ENCODE assay signal across 8 cellular contexts in genomic region chr1:10378071-10378841, GRCh38. TPM values are rescaled to one million over a fixed set of nuclear protein-coding genes. Genes with fewer than 3 reads are reported as not detected.
DNase-seq lines count a peak whose midpoint lies in the region; ATAC-seq and TF ChIP-seq lines count a peak whose summit lies in the region.

No MANE protein-coding gene starts in this region.

- H3K9me3 ChIP-seq in IMR-90 (ENCODE audit: control insufficient read depth, insufficient read depth, low read length), result no peaks in the 10 kb centered on the region
- H3K9me3 ChIP-seq in right cardiac atrium (ENCODE audit: control insufficient read depth, low read length), result no peaks in the 10 kb centered on the region
- H3K9me3 ChIP-seq in stomach, result no peaks in the 10 kb centered on the region

- H3K4me3 ChIP-seq in IMR-90 (ENCODE audit: insufficient read depth, low read depth, low read length), result no peak overlapping the region
- no peak overlapping the region for H3K4me3 ChIP-seq in right cardiac atrium (ENCODE audit: low read length)
- no peak overlapping the region for H3K4me3 ChIP-seq in stomach

- in situ Hi-C loops in IMR-90 (cut with MboI; ENCODE audit: low sequenced_read_pairs), result loop anchor here (5.0 kb wide), 2 partner anchors 39 to 114 kb away; no protein-coding TSS in a partner anchor

- peak overlapping the region; percentile 40 for H2AFZ ChIP-seq in IMR-90 (replicated peaks; ENCODE audit: low read length, poor library complexity)

- H4K5ac ChIP-seq in IMR-90 (ENCODE audit: low read depth, low read length), result peak overlapping the region; percentile 59

- CTCF ChIA-PET in IMR-90 (lab: Yijun Ruan, JAX), result interaction anchor here (0.7 to 0.9 kb wide), 3 partner anchors 20 to 172 kb away, joined by 3 to 4 read pairs (median 3); partner anchors contain the start of genes CENPS and PGD

- H4K20me1 ChIP-seq in IMR-90 (ENCODE audit: insufficient read depth, low read length), result no peaks in the 10 kb centered on the region

- peaks cover 14% of the 10 kb centered on the region for H3K36me3 ChIP-seq in IMR-90 (ENCODE audit: control insufficient read depth, insufficient read depth, low read length)
- H3K36me3 ChIP-seq in stomach, result peaks cover 29 to 68% (median 55%) of the 10 kb centered on the region in 4 donors

- no peak overlapping the region for H3K4me2 ChIP-seq in IMR-90 (ENCODE audit: low read depth, low read length)

- peak overlapping the region; percentile 73 for H3K27ac ChIP-seq in IMR-90 (ENCODE audit: insufficient read depth, low read length)
- H3K27ac ChIP-seq in right cardiac atrium (ENCODE audit: low read length), result no peak overlapping the region
- H3K27ac ChIP-seq in stomach, result peak overlapping the region in 3 of 5 donors; percentile 68 to 76 (median 73)

- peaks cover 3% of the 10 kb centered on the region; the same call in 1 of the 2 replicates for H3K9me1 ChIP-seq in IMR-90 (ENCODE audit: insufficient read depth, low read length)

- peak overlapping the region; percentile 11 for H3K23ac ChIP-seq in IMR-90 (ENCODE audit: low read depth, low read length)

- peak overlapping the region; percentile 26; the same call in 1 of the 2 replicates for H3K18ac ChIP-seq in IMR-90 (ENCODE audit: low read depth, low read length)

- no peak for TF ChIP-seq POLR2A in IMR-90 (IDR thresholded peaks at IDR 0.05; ENCODE audit: low read depth, low read length)
- TF ChIP-seq POLR2A in stomach (IDR thresholded peaks at IDR 0.05), result no peak

- peak overlapping the region; percentile 48 for H2AK9ac ChIP-seq in IMR-90 (replicated peaks; ENCODE audit: low read depth, low read length, poor library complexity)

- peak overlapping the region; percentile 16 for H3K14ac ChIP-seq in IMR-90 (replicated peaks; ENCODE audit: low read depth, low read length)

- TF ChIP-seq EP300 in stomach (IDR thresholded peaks at IDR 0.05), result no peak

- peak; percentile 95 for DNase-seq in IMR-90
- DNase-seq in amniotic epithelial cell (ENCODE audit: low read depth), result peak; percentile 99
- DNase-seq in right cardiac atrium, result peak; percentile 49 to 70 (median 61)
- DNase-seq in stomach, result peak; percentile 30
- no peak for DNase-seq in inferior parietal cortex (ENCODE audit: extremely low spot score)
- DNase-seq in GM19240 (ENCODE audit: insufficient read length, low spot score), result no peak
- DNase-seq in NCI-H1417 (lab: John Stamatoyannopoulos, UW), result no peak
- no peak for DNase-seq in AG08395 (ENCODE audit: low spot score)

- peaks cover 6% of the 10 kb centered on the region for H3K4me1 ChIP-seq in IMR-90 (ENCODE audit: control insufficient read depth, insufficient read depth, low read length)
- H3K4me1 ChIP-seq in right cardiac atrium (ENCODE audit: control insufficient read depth, insufficient read depth, low read length), result peaks cover 4% of the 10 kb centered on the region
- H3K4me1 ChIP-seq in stomach, result peaks cover 0 to 16% (median 2%) of the 10 kb centered on the region in 4 donors

- no peak for TF ChIP-seq CTCF in IMR-90 (conservative IDR thresholded peaks at IDR 0.05; ENCODE audit: low read depth, low read length)
- TF ChIP-seq CTCF in stomach (IDR thresholded peaks at IDR 0.05), result no peak

- H3K9ac ChIP-seq in IMR-90 (ENCODE audit: low read depth, low read length), result 0 out of 2 replicates have a peak overlapping the region, but pooled peaks have one; percentile 9

- no TSS peak for BruUV-seq in IMR-90 (replicated peaks; lab: Mats Ljungman, UMichigan)

- TF ChIP-seq RAD21 in IMR-90 (IDR thresholded peaks at IDR 0.05; ENCODE audit: low read length), result no peak

- intact Hi-C loops in IMR-90 (cut with micrococcal nuclease), result no loop called here
- intact Hi-C loops in right cardiac atrium (cut with DNase I), result loop anchor here in 3 of 4 donors (5.0 to 10.0 kb wide), 2 partner anchors 47 to 49 kb away; no protein-coding TSS in a partner anchor
- intact Hi-C loops in stomach (cut with DNase I; ENCODE audit: low total_unique reads), result loop anchor here (5.0 kb wide), 1 partner anchor 49 kb away; no protein-coding TSS in a partner anchor

- 96% methylated on average over 4 of the region's 15 CpGs; no CpG with 5 or more reads in 1 of the 2 experiments for WGBS in IMR-90 (ENCODE audit: extremely low coverage in 2 of 2, insufficient read length in 1 of 2), 2 experiments
- WGBS in right cardiac atrium, result 59% methylated on average over 15 of the region's 15 CpGs
- 77 to 87% (median 80%) methylated on average over 15 of the region's 15 CpGs for whole genome bisulfite sequencing in stomach, 5 donors

- 0 out of 4 replicates have a peak, but pooled peaks cover 0 to 4% of the 10 kb centered on the region in 2 experiments for H3K79me1 ChIP-seq in IMR-90 (ENCODE audit: low read depth in 1 of 2, low read length in 2 of 2)

- H2BK120ac ChIP-seq in IMR-90 (ENCODE audit: low read depth, low read length), result peak overlapping the region; percentile 46; the same call in 1 of the 2 replicates

- peak overlapping the region; percentile 57 for H2BK5ac ChIP-seq in IMR-90 (ENCODE audit: low read depth, low read length, poor library complexity, severe bottlenecking)

- H2AK5ac ChIP-seq in IMR-90 (ENCODE audit: low read depth, low read length), result peak overlapping the region; percentile 79; the same call in 1 of the 2 replicates

- peak overlapping the region; percentile 39; the same call in 1 of the 2 replicates for H2BK20ac ChIP-seq in IMR-90 (ENCODE audit: low read depth, low read length)

- POLR2A ChIA-PET in IMR-90 (lab: Charles Lee; ENCODE audit: unreplicated experiment), result interaction anchor here (0.8 to 0.9 kb wide), 2 partner anchors 17 to 21 kb away, joined by 3 to 6 read pairs; no protein-coding TSS in a partner anchor

- peak; percentile 41 for ATAC-seq in IMR-90 (ENCODE audit: low read depth)
- ATAC-seq in right cardiac atrium, result peak; percentile 18 to 65

- H3K56ac ChIP-seq in IMR-90 (ENCODE audit: extremely low read depth, insufficient read depth, low read length), result no peak overlapping the region

- H2BK15ac ChIP-seq in IMR-90 (ENCODE audit: low read depth, low read length), result peak overlapping the region; percentile 25; the same call in 1 of the 3 replicates

- peak overlapping the region; percentile 25; the same call in 1 of the 2 replicates for H4K91ac ChIP-seq in IMR-90 (ENCODE audit: insufficient read depth, low read depth, low read length)

- peak overlapping the region; percentile 24; the same call in 1 of the 2 replicates for H3K4ac ChIP-seq in IMR-90 (ENCODE audit: low read depth, low read length)

- H4K8ac ChIP-seq in IMR-90 (ENCODE audit: low read depth in 2 of 2, low read length in 2 of 2), result peak overlapping the region; percentile 0 to 56; a peak in 3 of 4 replicates

- dilution Hi-C loops in IMR-90 (cut with HindIII; ENCODE audit: low sequenced_read_pairs, unreplicated experiment), result no loop called here

- H3K27me3 ChIP-seq in IMR-90 (ENCODE audit: control insufficient read depth, insufficient read depth, low read length), result no peaks in the 10 kb centered on the region
- no peaks in the 10 kb centered on the region for H3K27me3 ChIP-seq in right cardiac atrium (ENCODE audit: control insufficient read depth, insufficient read depth)
- no peaks in the 10 kb centered on the region for H3K27me3 ChIP-seq in stomach

TF ChIP-seq in IMR-90, 13 proteins besides CTCF, POLR2A, EP300 and RAD21:
- no peak for TF ChIP-seq MAZ (IDR thresholded peaks at IDR 0.05; ENCODE audit: borderline replicate concordance, low read depth, low read length)
- TF ChIP-seq CEBPB (IDR thresholded peaks at IDR 0.05; ENCODE audit: low read depth, low read length), result peak; percentile 54; the same call in 1 of the 2 replicates
- TF ChIP-seq MAFK (IDR thresholded peaks at IDR 0.05; ENCODE audit: low read depth, low read length), result peak; percentile 58; the same call in 1 of the 2 replicates
- TF ChIP-seq FOS (IDR thresholded peaks at IDR 0.05; ENCODE audit: low read depth, low read length), result no peak
- peak; percentile 82 for TF ChIP-seq RFX5 (IDR thresholded peaks at IDR 0.05; ENCODE audit: low read depth, low read length)
- TF ChIP-seq BHLHE40 (IDR thresholded peaks at IDR 0.05; ENCODE audit: low read depth, low read length), result 0 out of 2 replicates have a peak, but pooled peaks have one; percentile 8

RNA-seq across cellular contexts. Expression of gene PGD, which starts 20.6 kb away (rescaled TPM):
- total RNA-seq in IMR-90 (2012; rRNA removed), result 187 and 216 TPM in 2 replicates
- 103 and 118 TPM in 2 replicates for polyA plus RNA-seq in IMR-90 (2012; rRNA removed)
- 89.5 and 99.0 TPM in 2 replicates for polyA plus RNA-seq in IMR-90 (2012; cell fraction: cytosol; rRNA removed)
- polyA plus RNA-seq in IMR-90 (2012; cell fraction: nucleus; rRNA removed; ENCODE audit: low replicate concordance), result 78.3 and 98.0 TPM in 2 replicates
- 10 to 100 TPM; 30.8 to 38.8 (median 36.2) TPM for total RNA-seq in right cardiac atrium
- 25.8 TPM for polyA plus RNA-seq in right cardiac atrium
- total RNA-seq in stomach, result 100 to 1,000 TPM in 1 of 5 donors, 10 to 100 TPM in 4; 25.4 to 227 (median 44.4) TPM
- polyA plus RNA-seq in stomach, result 100 to 1,000 TPM in 1 of 3 donors, 10 to 100 TPM in 2; 69.5 to 127 (median 93.8) TPM

RNA-seq across cellular contexts. Expression of gene CENPS, which starts 52.0 kb away (rescaled TPM):
- total RNA-seq in IMR-90 (2012; rRNA removed), result 9.9 and 11.4 TPM in 2 replicates
- 10.6 and 12.3 TPM in 2 replicates for polyA plus RNA-seq in IMR-90 (2012; rRNA removed)
- 5.4 and 6.6 TPM in 2 replicates for polyA plus RNA-seq in IMR-90 (2012; cell fraction: cytosol; rRNA removed)
- 3.8 and 5.6 TPM in 2 replicates for polyA plus RNA-seq in IMR-90 (2012; cell fraction: nucleus; rRNA removed; ENCODE audit: low replicate concordance)
- 1 to 10 TPM; 5.2 to 9.7 (median 7.7) TPM for total RNA-seq in right cardiac atrium
- 9.2 TPM for polyA plus RNA-seq in right cardiac atrium
- 1 to 10 TPM in 3 of 5 donors, not detected in 2; 1.8 to 5.9 (median 2.9) TPM for total RNA-seq in stomach
- 10 to 100 TPM; 14.1 to 29.5 (median 27.1) TPM for polyA plus RNA-seq in stomach

Comparison
In these comparisons a context has a peak if more than half of its experiments do, and no peak if none do; other contexts are left out.
1. DNase-seq: peak in IMR-90 (single experiment), amniotic epithelial cell (single experiment), right cardiac atrium (3 of 3) and stomach (single experiment); none in inferior parietal cortex (single experiment), GM19240 (single experiment), NCI-H1417 (0 of 3) and AG08395 (single experiment).